Comparison of ENCODE assay signal across 1 cellular context in the genomic region with DNA sequence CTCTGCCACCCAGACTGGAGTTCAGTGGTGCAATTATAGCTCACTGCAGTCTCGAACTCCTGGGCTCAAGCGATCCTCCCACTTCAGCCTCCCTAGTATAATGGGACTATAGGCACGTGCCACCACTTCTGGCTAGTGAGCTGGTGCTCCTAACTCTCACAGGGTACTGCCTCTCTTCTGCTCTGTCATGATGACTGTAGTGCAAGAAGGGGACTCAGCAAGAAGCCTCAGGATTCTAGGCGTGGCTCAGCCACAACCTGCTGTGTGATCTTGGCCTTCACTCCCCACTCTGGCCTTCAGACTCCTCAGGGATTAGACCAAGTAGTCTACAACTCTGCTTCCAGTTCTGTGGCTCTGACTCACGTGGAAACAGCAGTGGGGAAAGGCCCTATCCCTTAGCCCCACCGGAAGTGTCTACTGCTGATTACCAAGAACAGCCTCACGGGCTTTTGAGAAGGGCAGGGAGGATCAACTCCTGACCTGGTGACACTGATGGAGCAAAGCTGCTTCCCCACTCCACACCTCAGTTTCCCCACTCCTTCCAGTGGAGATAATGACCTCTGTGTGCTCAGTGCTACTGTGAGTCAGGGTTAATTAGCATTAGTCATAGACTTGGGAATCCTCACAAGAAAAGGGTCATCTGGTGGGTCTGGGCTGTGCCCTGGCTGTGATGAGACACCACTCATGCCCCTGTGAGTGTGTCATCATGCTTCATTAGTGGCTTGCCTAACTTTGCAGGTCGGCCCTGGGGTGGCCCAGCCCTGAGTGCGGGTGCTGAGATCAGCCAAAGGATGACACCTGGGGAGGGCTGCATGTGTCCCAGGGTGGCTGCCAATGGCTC.
A peak's percentile ranks its signal among the peaks of the same experiment; 100 is the strongest.
TF ChIP-seq lines count a peak whose summit lies in the region.

No MANE protein-coding gene starts in this region.

TF ChIP-seq in HepG2, 621 proteins besides CTCF, POLR2A, EP300 and RAD21 (continued from another document and continues in another):
- TF ChIP-seq PAXIP1 (CRISPR knock-in tag; conservative IDR thresholded peaks at IDR 0.05) = no peak
- 0 out of 2 replicates have a peak, but pooled peaks have one; percentile 28 for TF ChIP-seq MTERF4 (CRISPR knock-in tag; IDR thresholded peaks at IDR 0.05)
- 0 out of 2 replicates have a peak, but pooled peaks have one; percentile 19 for TF ChIP-seq CAMTA2 (CRISPR knock-in tag; IDR thresholded peaks at IDR 0.05; ENCODE audit: borderline replicate concordance)
- no peak for TF ChIP-seq SAFB2 (CRISPR knock-in tag; IDR thresholded peaks at IDR 0.05; ENCODE audit: borderline replicate concordance, low read depth)
- no peak for TF ChIP-seq ATM (IDR thresholded peaks at IDR 0.05; ENCODE audit: borderline replicate concordance)
- TF ChIP-seq FOSL2 (CRISPR knock-in tag; IDR thresholded peaks at IDR 0.05) = peak; percentile 55
- no peak for TF ChIP-seq ZNF737 (CRISPR knock-in tag; IDR thresholded peaks at IDR 0.05; ENCODE audit: borderline replicate concordance)
- no peak for TF ChIP-seq WIZ (CRISPR knock-in tag; IDR thresholded peaks at IDR 0.05)
- no peak for TF ChIP-seq HINFP (CRISPR knock-in tag; IDR thresholded peaks at IDR 0.05; ENCODE audit: low read depth)
- no peak for TF ChIP-seq ZSCAN22 (CRISPR knock-in tag; IDR thresholded peaks at IDR 0.05)
- 0 out of 2 replicates have a peak, but pooled peaks have one; percentile 38 for TF ChIP-seq ZNF891 (CRISPR knock-in tag; IDR thresholded peaks at IDR 0.05)
- no peak for TF ChIP-seq ZNF552 (CRISPR knock-in tag; IDR thresholded peaks at IDR 0.05; ENCODE audit: borderline replicate concordance)
- TF ChIP-seq ZBTB20 (CRISPR knock-in tag; IDR thresholded peaks at IDR 0.05; ENCODE audit: borderline replicate concordance, low read depth) = no peak
- TF ChIP-seq BRD4 (CRISPR knock-in tag; IDR thresholded peaks at IDR 0.05) = no peak
- no peak for TF ChIP-seq GABPB1 (CRISPR knock-in tag; IDR thresholded peaks at IDR 0.05)
- no peak for TF ChIP-seq ZNF225 (CRISPR knock-in tag; IDR thresholded peaks at IDR 0.05)
- TF ChIP-seq HES4 (CRISPR knock-in tag; IDR thresholded peaks at IDR 0.05; ENCODE audit: borderline replicate concordance) = peak; percentile 27; the same call in 1 of the 2 replicates
- TF ChIP-seq ZNF274 (CRISPR knock-in tag; IDR thresholded peaks at IDR 0.05) = no peak
- TF ChIP-seq ATRX (CRISPR knock-in tag; IDR thresholded peaks at IDR 0.05; ENCODE audit: borderline replicate concordance) = no peak
- no peak for TF ChIP-seq NCOA5 (CRISPR knock-in tag; IDR thresholded peaks at IDR 0.05)
- TF ChIP-seq HOXD1 (CRISPR knock-in tag; IDR thresholded peaks at IDR 0.05) = no peak
- no peak for TF ChIP-seq GABPA (IDR thresholded peaks at IDR 0.05; ENCODE audit: low read depth, low read length)
- peak; percentile 29; the same call in 1 of the 2 replicates for TF ChIP-seq GABPA (CRISPR knock-in tag; IDR thresholded peaks at IDR 0.05; ENCODE audit: low read depth)
- TF ChIP-seq ZNF563 (CRISPR knock-in tag; IDR thresholded peaks at IDR 0.05) = peak; percentile 56; the same call in 1 of the 2 replicates
- no peak for TF ChIP-seq ZNF614 (CRISPR knock-in tag; IDR thresholded peaks at IDR 0.05; ENCODE audit: borderline replicate concordance)
- no peak for TF ChIP-seq CHD2 (IDR thresholded peaks at IDR 0.05; ENCODE audit: low read depth, low read length)
- TF ChIP-seq PHF5A (CRISPR knock-in tag; IDR thresholded peaks at IDR 0.05; ENCODE audit: low read depth, unreplicated experiment) = no peak
- no peak for TF ChIP-seq NBN (conservative IDR thresholded peaks at IDR 0.05)
- TF ChIP-seq, protein P1, sequence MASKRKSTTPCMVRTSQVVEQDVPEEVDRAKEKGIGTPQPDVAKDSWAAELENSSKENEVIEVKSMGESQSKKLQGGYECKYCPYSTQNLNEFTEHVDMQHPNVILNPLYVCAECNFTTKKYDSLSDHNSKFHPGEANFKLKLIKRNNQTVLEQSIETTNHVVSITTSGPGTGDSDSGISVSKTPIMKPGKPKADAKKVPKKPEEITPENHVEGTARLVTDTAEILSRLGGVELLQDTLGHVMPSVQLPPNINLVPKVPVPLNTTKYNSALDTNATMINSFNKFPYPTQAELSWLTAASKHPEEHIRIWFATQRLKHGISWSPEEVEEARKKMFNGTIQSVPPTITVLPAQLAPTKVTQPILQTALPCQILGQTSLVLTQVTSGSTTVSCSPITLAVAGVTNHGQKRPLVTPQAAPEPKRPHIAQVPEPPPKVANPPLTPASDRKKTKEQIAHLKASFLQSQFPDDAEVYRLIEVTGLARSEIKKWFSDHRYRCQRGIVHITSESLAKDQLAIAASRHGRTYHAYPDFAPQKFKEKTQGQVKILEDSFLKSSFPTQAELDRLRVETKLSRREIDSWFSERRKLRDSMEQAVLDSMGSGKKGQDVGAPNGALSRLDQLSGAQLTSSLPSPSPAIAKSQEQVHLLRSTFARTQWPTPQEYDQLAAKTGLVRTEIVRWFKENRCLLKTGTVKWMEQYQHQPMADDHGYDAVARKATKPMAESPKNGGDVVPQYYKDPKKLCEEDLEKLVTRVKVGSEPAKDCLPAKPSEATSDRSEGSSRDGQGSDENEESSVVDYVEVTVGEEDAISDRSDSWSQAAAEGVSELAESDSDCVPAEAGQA (IDR thresholded peaks at IDR 0.05; ENCODE audit: low read depth) = no peak
- TF ChIP-seq, protein P1 (CRISPR knock-in tag; IDR thresholded peaks at IDR 0.05; ENCODE audit: borderline replicate concordance) = no peak
- TF ChIP-seq ZNF235 (CRISPR knock-in tag; IDR thresholded peaks at IDR 0.05; ENCODE audit: borderline replicate concordance) = no peak
- TF ChIP-seq, protein P2, sequence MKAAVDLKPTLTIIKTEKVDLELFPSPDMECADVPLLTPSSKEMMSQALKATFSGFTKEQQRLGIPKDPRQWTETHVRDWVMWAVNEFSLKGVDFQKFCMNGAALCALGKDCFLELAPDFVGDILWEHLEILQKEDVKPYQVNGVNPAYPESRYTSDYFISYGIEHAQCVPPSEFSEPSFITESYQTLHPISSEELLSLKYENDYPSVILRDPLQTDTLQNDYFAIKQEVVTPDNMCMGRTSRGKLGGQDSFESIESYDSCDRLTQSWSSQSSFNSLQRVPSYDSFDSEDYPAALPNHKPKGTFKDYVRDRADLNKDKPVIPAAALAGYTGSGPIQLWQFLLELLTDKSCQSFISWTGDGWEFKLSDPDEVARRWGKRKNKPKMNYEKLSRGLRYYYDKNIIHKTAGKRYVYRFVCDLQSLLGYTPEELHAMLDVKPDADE (CRISPR knock-in tag; IDR thresholded peaks at IDR 0.05) = no peak
- no peak for TF ChIP-seq MIER3 (CRISPR knock-in tag; IDR thresholded peaks at IDR 0.05; ENCODE audit: borderline replicate concordance)
- TF ChIP-seq ZNF335 (CRISPR knock-in tag; IDR thresholded peaks at IDR 0.05) = no peak
- 0 out of 2 replicates have a peak, but pooled peaks have one; percentile 63 for TF ChIP-seq KDM5B (CRISPR knock-in tag; IDR thresholded peaks at IDR 0.05; ENCODE audit: borderline replicate concordance)
- no peak for TF ChIP-seq SMYD3 (CRISPR knock-in tag; IDR thresholded peaks at IDR 0.05)
- no peak for TF ChIP-seq ONECUT2 (CRISPR knock-in tag; IDR thresholded peaks at IDR 0.05)
- TF ChIP-seq FUBP1 (CRISPR knock-in tag; IDR thresholded peaks at IDR 0.05; ENCODE audit: borderline replicate concordance) = no peak
- peak; percentile 45; the same call in 1 of the 2 replicates for TF ChIP-seq ZNF770 (CRISPR knock-in tag; IDR thresholded peaks at IDR 0.05)
- no peak for TF ChIP-seq SAP130 (CRISPR knock-in tag; IDR thresholded peaks at IDR 0.05; ENCODE audit: low read depth)
- no peak for TF ChIP-seq ZNF317 (CRISPR knock-in tag; IDR thresholded peaks at IDR 0.05)
- no peak for TF ChIP-seq KMT2A (CRISPR knock-in tag; IDR thresholded peaks at IDR 0.05)
- TF ChIP-seq, protein P3, sequence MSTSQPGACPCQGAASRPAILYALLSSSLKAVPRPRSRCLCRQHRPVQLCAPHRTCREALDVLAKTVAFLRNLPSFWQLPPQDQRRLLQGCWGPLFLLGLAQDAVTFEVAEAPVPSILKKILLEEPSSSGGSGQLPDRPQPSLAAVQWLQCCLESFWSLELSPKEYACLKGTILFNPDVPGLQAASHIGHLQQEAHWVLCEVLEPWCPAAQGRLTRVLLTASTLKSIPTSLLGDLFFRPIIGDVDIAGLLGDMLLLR (CRISPR knock-in tag; IDR thresholded peaks at IDR 0.05) = 0 out of 2 replicates have a peak, but pooled peaks have one; percentile 63
